In the genomic region with DNA sequence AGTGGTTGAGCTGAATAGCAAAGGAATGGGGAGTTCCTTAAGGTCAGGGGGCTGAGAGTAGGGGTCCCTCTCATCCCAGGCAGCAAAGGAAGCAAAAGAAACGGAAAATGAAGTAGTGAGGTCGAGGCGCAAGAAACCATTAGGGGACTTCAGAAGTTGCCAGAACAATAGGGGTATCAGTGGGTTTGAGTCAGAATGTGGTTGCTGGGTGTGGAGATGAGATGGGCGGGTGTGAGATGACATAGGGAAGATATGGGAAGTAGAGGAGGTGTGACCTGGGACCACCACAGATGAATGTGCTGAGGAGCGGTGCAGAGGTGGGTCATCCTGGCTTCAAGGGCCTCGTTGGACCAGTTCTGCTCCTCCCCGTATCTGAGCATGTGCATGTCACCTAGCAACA, we compare ENCODE assay signal across 30 cellular contexts. TPM values are rescaled to one million over a fixed set of nuclear protein-coding genes. Genes with fewer than 3 reads are reported as not detected.
"Had no signal": no experiment of that assay in that cellular context is flagged by ENCODE, and none has a peak within 500 bp of the region (broad histone marks: within the 10 kb centered on the region; RNA-seq: fewer than 3 reads in every experiment).

No MANE protein-coding gene starts in this region.

- ATAC-seq: esophagus mucosa; left lobe of liver; naive thymus-derived CD4-positive, alpha-beta T cell; right lobe of liver; stimulated activated memory B cell treated with anti-CD40 and anti-IgM and Interleukin-4, amounts not matched to agents 10 μg/mL and 1 μg/mL and 100 μg/mL, for 72 hours had no signal

- H3K4me3 ChIP-seq: dorsolateral prefrontal cortex, gastrocnemius medialis, neural progenitor cell, right lobe of liver, suprapubic skin, thyroid gland had no signal

- H2AFZ ChIP-seq: neural progenitor cell, parathyroid adenoma had no signal

- H3K36me3 ChIP-seq: gastrocnemius medialis, neural progenitor cell, right lobe of liver, suprapubic skin, thyroid gland had no signal

- H3K4me2 ChIP-seq: neural progenitor cell had no signal

- H3K4me1 Mint-ChIP-seq: neural progenitor cell; stimulated activated memory B cell treated with anti-CD40 and anti-IgM and Interleukin-4, amounts not matched to agents 10 μg/mL and 1 μg/mL and 100 μg/mL, for 72 hours had no signal

- H3K9ac ChIP-seq: neural progenitor cell, parathyroid adenoma had no signal

- H3K36me3 Mint-ChIP-seq: naive thymus-derived CD4-positive, alpha-beta T cell; neural progenitor cell; stimulated activated memory B cell treated with anti-CD40 and anti-IgM and Interleukin-4, amounts not matched to agents 10 μg/mL and 1 μg/mL and 100 μg/mL, for 72 hours; type B pancreatic cell had no signal

- H3K27ac Mint-ChIP-seq: nephron; neural progenitor cell; progenitor cell of endocrine pancreas; stimulated activated memory B cell treated with anti-CD40 and anti-IgM and Interleukin-4, amounts not matched to agents 10 μg/mL and 1 μg/mL and 100 μg/mL, for 72 hours; stimulated activated naive CD8-positive, alpha-beta T cell treated with anti-CD3 and anti-CD28 coated beads, Interleukin-15, Interleukin-2, amounts not matched to agents 100 ng/mL and 50 ng/mL, for 24 hours; type B pancreatic cell had no signal

- H3K27me3 ChIP-seq: dorsolateral prefrontal cortex, gastrocnemius medialis, neural progenitor cell, right lobe of liver, suprapubic skin, thyroid gland had no signal

- H3K4me3 Mint-ChIP-seq: naive thymus-derived CD4-positive, alpha-beta T cell; nephron; neural progenitor cell; stimulated activated memory B cell treated with anti-CD40 and anti-IgM and Interleukin-4, amounts not matched to agents 10 μg/mL and 1 μg/mL and 100 μg/mL, for 72 hours; stimulated activated naive CD8-positive, alpha-beta T cell treated with anti-CD3 and anti-CD28 coated beads, Interleukin-15, Interleukin-2, amounts not matched to agents 100 ng/mL and 50 ng/mL, for 24 hours; type B pancreatic cell had no signal

- H3K27ac ChIP-seq: dorsolateral prefrontal cortex, neural progenitor cell, parathyroid adenoma, right lobe of liver, suprapubic skin, thyroid gland had no signal

- H3K9me3 ChIP-seq: gastrocnemius medialis, right lobe of liver, suprapubic skin, thyroid gland had no signal

- DNase-seq: cerebellar nuclear complex; dorsolateral prefrontal cortex; effector CD4-positive, alpha-beta T cell; foreskin fibroblast; head of caudate nucleus; mammary epithelial cell; mesendoderm; midbrain; naive thymus-derived CD4-positive, alpha-beta T cell; right lobe of liver; small intestine; stimulated activated CD4-positive, alpha-beta T cell treated with anti-CD3 and anti-CD28 coated beads, Interleukin-15, amount 100 ng/mL, for 24 hours; stimulated activated CD4-positive, alpha-beta T cell treated with anti-CD3 and anti-CD28 coated beads, Interleukin-4, amount 100 ng/mL, for 1 hour had no signal

- H3K4me1 ChIP-seq: gastrocnemius medialis, neural progenitor cell, suprapubic skin, thyroid gland had no signal

- H3K9me3 Mint-ChIP-seq: nephron; stimulated activated memory B cell treated with anti-CD40 and anti-IgM and Interleukin-4, amounts not matched to agents 10 μg/mL and 1 μg/mL and 100 μg/mL, for 72 hours; stimulated activated naive CD8-positive, alpha-beta T cell treated with anti-CD3 and anti-CD28 coated beads, Interleukin-15, Interleukin-2, amounts not matched to agents 100 ng/mL and 50 ng/mL, for 24 hours; type B pancreatic cell had no signal

RNA-seq across cellular contexts. Expression of a gene that starts 14.9 kb away (rescaled TPM):
- total RNA-seq: esophagus mucosa, gastrocnemius medialis, glomerular endothelial cell, left lobe of liver, mammary epithelial cell, mucosa of gallbladder, progenitor cell of endocrine pancreas, right lobe of liver, suprapubic skin, thyroid gland, urinary bladder had no signal
- polyA plus RNA-seq: keratinocyte; liver; naive thymus-derived CD4-positive, alpha-beta T cell had no signal
